1 cellular context compared by ENCODE assay signal in the genomic region with DNA sequence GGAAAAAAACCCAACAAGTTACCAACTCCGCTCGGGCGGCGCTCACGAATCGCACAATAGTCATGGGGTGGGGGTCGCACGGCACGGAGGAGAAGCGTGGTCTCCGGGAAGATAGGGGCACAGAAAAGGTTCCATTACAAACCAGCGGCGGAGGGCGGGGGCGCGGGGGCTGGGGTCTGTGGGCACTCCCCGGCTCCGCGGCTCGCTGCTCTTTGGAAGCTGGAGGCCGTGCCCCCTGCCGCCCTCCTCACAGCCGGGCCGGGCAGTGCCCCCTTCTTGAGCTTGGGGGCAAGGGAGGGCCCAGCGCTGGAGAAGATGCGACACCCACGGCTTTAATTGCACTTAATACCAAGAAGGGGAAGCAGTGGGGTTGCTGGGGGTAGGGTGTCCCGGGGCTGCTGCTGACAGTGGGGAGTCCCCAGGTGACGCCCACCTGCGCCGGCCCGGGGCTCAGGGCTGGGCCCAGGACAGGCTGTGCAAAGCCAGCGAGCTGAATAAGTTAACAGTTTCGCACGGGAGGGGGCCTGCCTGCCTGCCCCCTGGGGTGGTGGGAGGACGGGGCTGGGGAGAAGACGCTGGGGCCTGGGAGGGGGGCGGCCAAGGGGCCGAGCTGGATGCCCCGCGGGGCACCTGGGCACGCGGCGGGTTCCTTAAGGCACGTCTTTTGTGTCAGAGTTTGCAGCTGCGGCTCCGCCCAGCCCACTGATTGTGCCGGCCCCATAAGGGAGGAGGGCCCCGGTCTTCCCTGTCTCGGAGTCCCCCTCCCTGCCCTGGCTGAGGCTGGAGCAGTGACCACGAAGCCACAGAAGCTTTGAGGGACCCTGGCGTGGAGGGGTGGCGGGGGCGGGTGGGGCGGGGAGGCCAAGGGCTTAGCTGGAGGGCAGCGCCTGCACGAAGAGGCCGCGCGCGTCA.
TF ChIP-seq lines count a peak whose summit lies in the region.

No MANE protein-coding gene starts in this region.

TF ChIP-seq in IMR-90, 13 proteins besides CTCF, POLR2A, EP300 and RAD21:
- TF ChIP-seq FOS (IDR thresholded peaks at IDR 0.05; ENCODE audit: low read depth, low read length) (no peak), RCOR1 (IDR thresholded peaks at IDR 0.05; ENCODE audit: insufficient replicate concordance, low read length) (no peak), CHD1 (IDR thresholded peaks at IDR 0.05; ENCODE audit: low read depth, low read length) (no peak), NFE2L2 (IDR thresholded peaks at IDR 0.05; ENCODE audit: low read depth, low read length) (no peak), BHLHE40 (IDR thresholded peaks at IDR 0.05; ENCODE audit: low read depth, low read length) (no peak), MAFK (IDR thresholded peaks at IDR 0.05; ENCODE audit: low read depth, low read length) (no peak), CEBPB (IDR thresholded peaks at IDR 0.05; ENCODE audit: low read depth, low read length) (no peak), SMC3 (IDR thresholded peaks at IDR 0.05; ENCODE audit: low read depth, low read length) (no peak), RFX5 (IDR thresholded peaks at IDR 0.05; ENCODE audit: low read depth, low read length) (no peak)
